8 cellular contexts compared by ENCODE assay signal in the genomic region with DNA sequence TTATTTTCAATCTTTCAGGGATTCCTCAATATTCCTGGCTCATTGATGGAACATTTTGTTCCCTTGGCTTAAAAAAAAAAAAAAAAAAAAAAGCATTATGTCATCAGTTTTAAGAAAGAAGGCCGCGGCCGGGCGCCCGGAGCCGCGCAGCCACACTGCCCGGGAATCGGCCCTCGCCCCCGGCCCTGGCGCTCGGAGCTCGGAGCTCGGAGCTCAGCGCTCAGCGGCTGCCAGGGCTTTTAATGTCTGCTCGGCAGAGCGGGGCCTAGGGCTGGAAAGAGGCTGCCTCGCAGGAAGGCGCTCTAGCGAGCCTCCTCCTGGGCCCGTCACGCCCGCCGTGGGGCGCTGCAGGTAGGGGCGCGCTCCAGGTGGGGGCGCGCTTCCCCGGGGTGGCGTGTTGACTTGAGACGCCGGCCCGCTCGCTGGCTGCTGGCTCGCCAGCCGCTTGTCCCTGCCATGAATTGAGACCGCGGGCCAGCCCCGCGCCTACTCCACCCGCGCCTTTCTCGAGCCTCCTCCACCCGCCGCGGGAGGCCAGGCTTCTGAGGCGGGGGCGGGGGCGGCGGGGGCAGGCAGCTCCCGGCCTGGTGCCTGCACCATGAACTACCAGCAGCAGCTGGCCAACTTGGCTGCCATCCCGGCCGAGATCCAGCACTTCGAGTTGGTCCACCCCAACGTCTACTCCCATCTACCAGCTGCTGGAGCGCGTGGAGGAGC. TPM values are rescaled to one million over a fixed set of nuclear protein-coding genes. Genes with fewer than 3 reads are reported as not detected.
DNase-seq lines count a peak whose midpoint lies in the region; ATAC-seq and TF ChIP-seq lines count a peak whose summit lies in the region.

No MANE protein-coding gene starts in this region.

- peak; percentile 40 to 60 for ATAC-seq in activated T-cell treated with anti-CD3 and anti-CD28 coated beads, Interleukin-2, amount 50 U/mL, for 72 hours (replicated peaks in 1 of 2)
- ATAC-seq in natural killer cell (no peak), GM21723 (IDR thresholded peaks at IDR 0.05; ENCODE audit: unreplicated experiment) (no peak), HG02885 (IDR thresholded peaks at IDR 0.05; ENCODE audit: poor library complexity, unreplicated experiment) (no peak)

- TF ChIP-seq CTCF in foreskin fibroblast (IDR thresholded peaks at IDR 0.05; ENCODE audit: low read depth, low read length) (peak; percentile 15), natural killer cell (IDR thresholded peaks at IDR 0.05) (no peak)

- H3K4me1 Mint-ChIP-seq in activated T-cell treated with anti-CD3 and anti-CD28 coated beads, Interleukin-2, amount 50 U/mL, for 72 hours (ENCODE audit: low read depth) = no peaks in the 10 kb centered on the region
- no peaks in the 10 kb centered on the region for H3K4me1 Mint-ChIP-seq in natural killer cell

- H3K4me3 Mint-ChIP-seq in activated T-cell treated with anti-CD3 and anti-CD28 coated beads, Interleukin-2, amount 50 U/mL, for 72 hours = no peak overlapping the region
- no peak overlapping the region for H3K4me3 Mint-ChIP-seq in natural killer cell

- peaks cover 46% of the 10 kb centered on the region for H3K27me3 Mint-ChIP-seq in activated T-cell treated with anti-CD3 and anti-CD28 coated beads, Interleukin-2, amount 50 U/mL, for 72 hours (ENCODE audit: low read depth)
- peaks cover 31 to 37% of the 10 kb centered on the region in 2 donors for H3K27me3 Mint-ChIP-seq in natural killer cell (ENCODE audit: low read depth in 2 of 2)

- H3K9me3 Mint-ChIP-seq in activated T-cell treated with anti-CD3 and anti-CD28 coated beads, Interleukin-2, amount 50 U/mL, for 72 hours = no peaks in the 10 kb centered on the region
- peaks cover 0 to 2% of the 10 kb centered on the region in 2 donors for H3K9me3 Mint-ChIP-seq in natural killer cell

- peak; percentile 14 to 29 for DNase-seq in activated T-cell treated with anti-CD3 and anti-CD28 coated beads, Interleukin-2, amount 50 U/mL, for 72 hours
- DNase-seq in activated T-cell treated with anti-CD3 and anti-CD28 coated beads, Interleukin-2, amount 50 U/mL, for 1 hour = no peak
- peak; percentile 51 for DNase-seq in RPMI8226
- DNase-seq in foreskin fibroblast = peak; percentile 8 to 56
- DNase-seq in occipital lobe (lab: John Stamatoyannopoulos, UW) = peak; percentile 45
- no peak for DNase-seq in natural killer cell

- no peak overlapping the region for H3K27ac Mint-ChIP-seq in activated T-cell treated with anti-CD3 and anti-CD28 coated beads, Interleukin-2, amount 50 U/mL, for 72 hours
- H3K27ac Mint-ChIP-seq in natural killer cell = no peak overlapping the region

- no peaks in the 10 kb centered on the region for H3K36me3 Mint-ChIP-seq in activated T-cell treated with anti-CD3 and anti-CD28 coated beads, Interleukin-2, amount 50 U/mL, for 72 hours (ENCODE audit: insufficient read depth in 2 of 2)
- H3K36me3 Mint-ChIP-seq in natural killer cell = no peaks in the 10 kb centered on the region

- peak overlapping the region; percentile 19 to 26 for H3K4me3 ChIP-seq in foreskin fibroblast (ENCODE audit: low read depth in 1 of 2, low read length in 2 of 2)

- intact Hi-C loops in natural killer cell (cut with micrococcal nuclease) = no loop called here

RNA-seq across cellular contexts. Expression of gene TDRD5, which starts 5.4 kb away (rescaled TPM):
- not detected for total RNA-seq in activated T-cell treated with anti-CD3 and anti-CD28 coated beads, Interleukin-2, amount 50 U/mL, for 72 hours
- total RNA-seq in occipital lobe (2.7 TPM), natural killer cell (not detected)

RNA-seq across cellular contexts. Expression of gene NPHS2, which starts 10.5 kb away (rescaled TPM):
- not detected for total RNA-seq in activated T-cell treated with anti-CD3 and anti-CD28 coated beads, Interleukin-2, amount 50 U/mL, for 72 hours
- total RNA-seq in occipital lobe (not detected), natural killer cell (not detected)

Comparison
In these comparisons a context has a peak if more than half of its experiments do, and no peak if none do; other contexts are left out.
1. DNase-seq: peak in activated T-cell treated with anti-CD3 and anti-CD28 coated beads, Interleukin-2, amount 50 U/mL, for 72 hours (2 of 2), RPMI8226 (single experiment), foreskin fibroblast (2 of 2) and occipital lobe (single experiment); none in activated T-cell treated with anti-CD3 and anti-CD28 coated beads, Interleukin-2, amount 50 U/mL, for 1 hour (single experiment) and natural killer cell (single experiment).
2. ATAC-seq: peak in activated T-cell treated with anti-CD3 and anti-CD28 coated beads, Interleukin-2, amount 50 U/mL, for 72 hours (2 of 2); none in natural killer cell (0 of 3), GM21723 (single experiment) and HG02885 (single experiment).